ENCODE assay signal across 1 cellular context in the genomic region with DNA sequence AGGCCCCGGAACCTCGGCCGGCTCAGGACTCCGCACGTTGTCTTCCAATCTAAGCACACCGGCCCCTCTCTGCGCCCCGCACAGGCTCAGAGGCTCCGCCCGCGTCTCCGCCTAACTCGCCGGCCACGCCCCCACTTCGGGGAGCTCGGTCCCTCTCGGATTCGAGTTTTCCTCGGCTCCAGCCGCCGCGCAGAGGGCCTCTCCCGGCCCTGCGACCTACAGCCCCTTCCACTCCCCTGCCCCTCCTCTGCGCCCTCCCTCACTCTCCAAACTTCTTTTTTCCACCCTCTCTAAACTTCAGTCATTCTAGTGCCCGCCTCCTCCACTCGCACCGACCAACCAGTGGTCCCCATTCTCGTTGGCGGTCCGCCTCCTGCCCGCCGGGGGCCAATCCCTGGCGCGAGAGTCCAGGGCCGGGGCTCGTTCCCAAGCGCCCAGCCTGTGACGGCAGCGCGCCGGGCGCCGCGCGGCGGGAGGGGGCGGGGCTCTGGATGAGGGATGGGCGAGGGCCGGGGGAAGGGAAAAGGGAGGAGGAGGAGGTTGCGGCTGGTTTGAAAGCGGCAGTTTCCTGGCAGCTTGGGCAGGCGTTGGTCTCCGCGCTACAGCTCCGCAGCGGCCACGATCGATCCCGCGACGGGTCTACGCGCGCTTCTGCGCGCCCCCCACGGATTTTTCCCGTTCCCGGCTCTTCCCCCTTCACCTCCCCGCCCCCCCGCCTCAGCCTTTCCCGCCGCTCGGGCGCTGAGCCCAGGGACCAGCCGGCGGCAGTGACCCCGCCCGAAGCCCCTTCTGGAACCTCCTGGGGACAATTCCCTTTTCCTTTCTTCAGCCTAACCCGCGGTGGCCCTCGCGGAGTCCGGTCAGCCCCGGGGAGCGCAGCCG.
TF ChIP-seq lines count a peak whose summit lies in the region.

Gene MAGI3 (plus strand): TSS at position 563 of the 882 bp plus-strand sequence. CDS start 519 bp downstream, outside the sequence.

TF ChIP-seq in K562, 482 proteins besides CTCF, POLR2A, EP300 and RAD21 (continued from another document and continues in another):
- TF ChIP-seq, protein P1, sequence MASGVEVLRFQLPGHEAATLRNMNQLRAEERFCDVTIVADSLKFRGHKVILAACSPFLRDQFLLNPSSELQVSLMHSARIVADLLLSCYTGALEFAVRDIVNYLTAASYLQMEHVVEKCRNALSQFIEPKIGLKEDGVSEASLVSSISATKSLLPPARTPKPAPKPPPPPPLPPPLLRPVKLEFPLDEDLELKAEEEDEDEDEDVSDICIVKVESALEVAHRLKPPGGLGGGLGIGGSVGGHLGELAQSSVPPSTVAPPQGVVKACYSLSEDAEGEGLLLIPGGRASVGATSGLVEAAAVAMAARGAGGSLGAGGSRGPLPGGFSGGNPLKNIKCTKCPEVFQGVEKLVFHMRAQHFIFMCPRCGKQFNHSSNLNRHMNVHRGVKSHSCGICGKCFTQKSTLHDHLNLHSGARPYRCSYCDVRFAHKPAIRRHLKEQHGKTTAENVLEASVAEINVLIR (CRISPR knock-in tag; IDR thresholded peaks at IDR 0.05): peak; percentile 62
- TF ChIP-seq NR4A1 (CRISPR knock-in tag; IDR thresholded peaks at IDR 0.05) (peak; percentile 72; the same call in 1 of the 2 replicates), NR4A1 (tag; IDR thresholded peaks at IDR 0.05) (no peak), ELF4 (CRISPR knock-in tag; IDR thresholded peaks at IDR 0.05) (no peak), ZNF224 (CRISPR knock-in tag; IDR thresholded peaks at IDR 0.05) (no peak), E2F5 (CRISPR knock-in tag; IDR thresholded peaks at IDR 0.05) (no peak), PHF21A (IDR thresholded peaks at IDR 0.05; ENCODE audit: borderline replicate concordance, low read depth) (no peak), ZNF354B (CRISPR knock-in tag; IDR thresholded peaks at IDR 0.05) (no peak), CHAMP1 (IDR thresholded peaks at IDR 0.05) (no peak), U2AF2 (optimal IDR thresholded peaks at IDR 0.05; ENCODE audit: low read depth, low read length) (no peak), HDGF (IDR thresholded peaks at IDR 0.05) (no peak), OTX1 (CRISPR knock-in tag; IDR thresholded peaks at IDR 0.05) (peak; percentile 57; the same call in 1 of the 2 replicates), BMI1 (IDR thresholded peaks at IDR 0.05; ENCODE audit: low read length) (no peak), RBM15 (IDR thresholded peaks at IDR 0.05; ENCODE audit: insufficient read depth, low read length) (no peak), PYGO2 (tag; IDR thresholded peaks at IDR 0.05) (no peak), KAT2B (IDR thresholded peaks at IDR 0.05; ENCODE audit: low read depth, low read length) (no peak), GABPB1 (CRISPR knock-in tag; IDR thresholded peaks at IDR 0.05) (peak; percentile 61; the same call in 1 of the 2 replicates), THAP12 (CRISPR knock-in tag; IDR thresholded peaks at IDR 0.05) (no peak; the same call in 1 of the 2 replicates), E2F3 (CRISPR knock-in tag; IDR thresholded peaks at IDR 0.05) (peak; percentile 89), LEF1 (IDR thresholded peaks at IDR 0.05) (no peak), DACH1 (IDR thresholded peaks at IDR 0.05; ENCODE audit: partially characterized antibody) (peak; percentile 26), SRSF3 (IDR thresholded peaks at IDR 0.05; ENCODE audit: insufficient read depth, low read length) (no peak), HCFC1 (IDR thresholded peaks at IDR 0.05; ENCODE audit: low read depth, low read length) (no peak), ZNF445 (CRISPR knock-in tag; IDR thresholded peaks at IDR 0.05; ENCODE audit: low read depth) (no peak), NBN (IDR thresholded peaks at IDR 0.05; ENCODE audit: low read depth) (no peak), DPF2 (IDR thresholded peaks at IDR 0.05) (no peak), ZNF316 (IDR thresholded peaks at IDR 0.05) (no peak), MAZ (CRISPR knock-in tag; conservative IDR thresholded peaks at IDR 0.05 in 1 of 2, IDR thresholded peaks at IDR 0.05 in 1 of 2) (peak; percentile 88), HES1 (IDR thresholded peaks at IDR 0.05; ENCODE audit: low read depth) (no peak), ZNF589 (CRISPR knock-in tag; IDR thresholded peaks at IDR 0.05; ENCODE audit: low read depth) (no peak), ZNF449 (CRISPR knock-in tag; IDR thresholded peaks at IDR 0.05) (0 out of 2 replicates have a peak, but pooled peaks have one; percentile 40), FOXK2 (conservative IDR thresholded peaks at IDR 0.05 in 1 of 2, IDR thresholded peaks at IDR 0.05 in 1 of 2; ENCODE audit: low read depth in 2 of 2) (no peak), ZFPM2 (CRISPR knock-in tag; IDR thresholded peaks at IDR 0.05) (peak; percentile 61; the same call in 1 of the 2 replicates), ELF1 (tag; IDR thresholded peaks at IDR 0.05) (no peak), SIN3A (IDR thresholded peaks at IDR 0.05; ENCODE audit: borderline replicate concordance in 2 of 2, control insufficient read depth in 1 of 2, low read depth in 2 of 2, low read length in 2 of 2) (peak in 1 of 2 experiments; percentile 54; a peak in 2 of 4 replicates), ELF2 (CRISPR knock-in tag; IDR thresholded peaks at IDR 0.05) (no peak; the same call in 1 of the 2 replicates), ZNF384 (IDR thresholded peaks at IDR 0.05; ENCODE audit: low read depth, low read length) (no peak), ASH1L (IDR thresholded peaks at IDR 0.05; ENCODE audit: borderline replicate concordance, low read depth, partially characterized antibody) (peak; percentile 91), ILF3 (IDR thresholded peaks at IDR 0.05; ENCODE audit: borderline replicate concordance) (no peak), STAT5B (CRISPR knock-in tag; IDR thresholded peaks at IDR 0.05) (no peak), USF1 (CRISPR knock-in tag; IDR thresholded peaks at IDR 0.05) (no peak), MTA2 (IDR thresholded peaks at IDR 0.05; ENCODE audit: low read depth) (no peak), KLF16 (IDR thresholded peaks at IDR 0.05) (no peak), GABPA (tag; conservative IDR thresholded peaks at IDR 0.05; ENCODE audit: low read depth) (no peak)
- TF ChIP-seq, protein P2, sequence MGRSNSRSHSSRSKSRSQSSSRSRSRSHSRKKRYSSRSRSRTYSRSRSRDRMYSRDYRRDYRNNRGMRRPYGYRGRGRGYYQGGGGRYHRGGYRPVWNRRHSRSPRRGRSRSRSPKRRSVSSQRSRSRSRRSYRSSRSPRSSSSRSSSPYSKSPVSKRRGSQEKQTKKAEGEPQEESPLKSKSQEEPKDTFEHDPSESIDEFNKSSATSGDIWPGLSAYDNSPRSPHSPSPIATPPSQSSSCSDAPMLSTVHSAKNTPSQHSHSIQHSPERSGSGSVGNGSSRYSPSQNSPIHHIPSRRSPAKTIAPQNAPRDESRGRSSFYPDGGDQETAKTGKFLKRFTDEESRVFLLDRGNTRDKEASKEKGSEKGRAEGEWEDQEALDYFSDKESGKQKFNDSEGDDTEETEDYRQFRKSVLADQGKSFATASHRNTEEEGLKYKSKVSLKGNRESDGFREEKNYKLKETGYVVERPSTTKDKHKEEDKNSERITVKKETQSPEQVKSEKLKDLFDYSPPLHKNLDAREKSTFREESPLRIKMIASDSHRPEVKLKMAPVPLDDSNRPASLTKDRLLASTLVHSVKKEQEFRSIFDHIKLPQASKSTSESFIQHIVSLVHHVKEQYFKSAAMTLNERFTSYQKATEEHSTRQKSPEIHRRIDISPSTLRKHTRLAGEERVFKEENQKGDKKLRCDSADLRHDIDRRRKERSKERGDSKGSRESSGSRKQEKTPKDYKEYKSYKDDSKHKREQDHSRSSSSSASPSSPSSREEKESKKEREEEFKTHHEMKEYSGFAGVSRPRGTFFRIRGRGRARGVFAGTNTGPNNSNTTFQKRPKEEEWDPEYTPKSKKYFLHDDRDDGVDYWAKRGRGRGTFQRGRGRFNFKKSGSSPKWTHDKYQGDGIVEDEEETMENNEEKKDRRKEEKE (IDR thresholded peaks at IDR 0.05; ENCODE audit: borderline replicate concordance in 1 of 2, control insufficient read depth in 1 of 2, low read depth in 2 of 2, low read length in 1 of 2): no peak
- TF ChIP-seq, protein P3, sequence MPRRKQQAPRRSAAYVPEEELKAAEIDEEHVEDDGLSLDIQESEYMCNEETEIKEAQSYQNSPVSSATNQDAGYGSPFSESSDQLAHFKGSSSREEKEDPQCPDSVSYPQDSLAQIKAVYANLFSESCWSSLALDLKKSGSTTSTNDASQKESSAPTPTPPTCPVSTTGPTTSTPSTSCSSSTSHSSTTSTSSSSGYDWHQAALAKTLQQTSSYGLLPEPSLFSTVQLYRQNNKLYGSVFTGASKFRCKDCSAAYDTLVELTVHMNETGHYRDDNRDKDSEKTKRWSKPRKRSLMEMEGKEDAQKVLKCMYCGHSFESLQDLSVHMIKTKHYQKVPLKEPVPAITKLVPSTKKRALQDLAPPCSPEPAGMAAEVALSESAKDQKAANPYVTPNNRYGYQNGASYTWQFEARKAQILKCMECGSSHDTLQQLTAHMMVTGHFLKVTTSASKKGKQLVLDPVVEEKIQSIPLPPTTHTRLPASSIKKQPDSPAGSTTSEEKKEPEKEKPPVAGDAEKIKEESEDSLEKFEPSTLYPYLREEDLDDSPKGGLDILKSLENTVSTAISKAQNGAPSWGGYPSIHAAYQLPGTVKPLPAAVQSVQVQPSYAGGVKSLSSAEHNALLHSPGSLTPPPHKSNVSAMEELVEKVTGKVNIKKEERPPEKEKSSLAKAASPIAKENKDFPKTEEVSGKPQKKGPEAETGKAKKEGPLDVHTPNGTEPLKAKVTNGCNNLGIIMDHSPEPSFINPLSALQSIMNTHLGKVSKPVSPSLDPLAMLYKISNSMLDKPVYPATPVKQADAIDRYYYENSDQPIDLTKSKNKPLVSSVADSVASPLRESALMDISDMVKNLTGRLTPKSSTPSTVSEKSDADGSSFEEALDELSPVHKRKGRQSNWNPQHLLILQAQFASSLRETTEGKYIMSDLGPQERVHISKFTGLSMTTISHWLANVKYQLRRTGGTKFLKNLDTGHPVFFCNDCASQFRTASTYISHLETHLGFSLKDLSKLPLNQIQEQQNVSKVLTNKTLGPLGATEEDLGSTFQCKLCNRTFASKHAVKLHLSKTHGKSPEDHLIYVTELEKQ (CRISPR knock-in tag; IDR thresholded peaks at IDR 0.05): no peak
